Comparison of ENCODE assay signal across 16 cellular contexts in genomic region chr13:108121406-108121805, GRCh38.
DNase-seq lines count a peak whose midpoint lies in the region; ATAC-seq, FAIRE-seq and TF ChIP-seq lines count a peak whose summit lies in the region.
"Had no signal": no experiment of that assay in that cellular context is flagged by ENCODE, and none has a peak within 500 bp of the region (broad histone marks: within the 10 kb centered on the region; RNA-seq: fewer than 3 reads in every experiment).

No MANE protein-coding gene starts in this region.

- no peak overlapping the region for H2AK5ac ChIP-seq in mesendoderm (ENCODE audit: low read length)

- peaks cover 5% of the 10 kb centered on the region; the same call in 1 of the 2 replicates for H3K4me1 ChIP-seq in GM23338 (ENCODE audit: insufficient read depth)
- no peaks in the 10 kb centered on the region for H3K4me1 ChIP-seq in mesendoderm (ENCODE audit: control insufficient read depth, low read depth, low read length)
- H3K4me1 ChIP-seq: BLaER1 had no signal

- no peak for ATAC-seq in GM23338
- peak; percentile 64 for ATAC-seq in WTC11
- ATAC-seq in activated CD8-positive, alpha-beta T cell treated with anti-CD3 and anti-CD28 coated beads, Interleukin-2, amount 10 ng/mL, durations not matched to agents 7 days and 5 days: no peak
- ATAC-seq: T-cell had no signal

- H3K9me2 ChIP-seq in GM23338 (ENCODE audit: insufficient read depth): no peaks in the 10 kb centered on the region

- no peak overlapping the region for H2BK15ac ChIP-seq in mesendoderm (replicated peaks; ENCODE audit: low read depth)

- no CpG with 5 or more reads among the region's 1 CpG for WGBS in mesendoderm (ENCODE audit: extremely low coverage, insufficient coverage, low lambda C conversion rate)

- H3K79me1 ChIP-seq in mesendoderm (ENCODE audit: low read length): no peaks in the 10 kb centered on the region

- H3K36me3 Mint-ChIP-seq in GM23338 (ENCODE audit: low read depth) (no peaks in the 10 kb centered on the region), WTC11 (no peaks in the 10 kb centered on the region)
- H3K36me3 Mint-ChIP-seq in activated CD8-positive, alpha-beta T cell treated with anti-CD3 and anti-CD28 coated beads, Interleukin-2, amount 10 ng/mL, durations not matched to agents 7 days and 5 days (ENCODE audit: low read depth): no peaks in the 10 kb centered on the region
- H3K36me3 Mint-ChIP-seq: IgD-negative memory B cell, T-cell had no signal

- FAIRE-seq in GM12892 (lab: Jason Lieb, UNC): no peak

- H3K27ac ChIP-seq in GM23338 (ENCODE audit: low read depth) (no peak overlapping the region), mesendoderm (ENCODE audit: low read depth, low read length) (no peak overlapping the region)
- H3K27ac ChIP-seq: BLaER1 had no signal

- peak; percentile 24 to 36 for TF ChIP-seq CTCF in GM23338 (conservative IDR thresholded peaks at IDR 0.05; ENCODE audit: low read depth in 2 of 2)
- no peak for TF ChIP-seq CTCF in WTC11 (IDR thresholded peaks at IDR 0.05)

- DNase-seq in GM23338 (ENCODE audit: low spot score) (peak; percentile 22), NAMALWA (ENCODE audit: low spot score) (peak; percentile 20), WTC11 (ENCODE audit: low spot score) (no peak), mesendoderm (peak; percentile 25), epidermal melanocyte (ENCODE audit: insufficient read length, low spot score) (no peak), GM12892 (ENCODE audit: insufficient read length) (no peak)
- DNase-seq in activated CD8-positive, alpha-beta T cell treated with anti-CD3 and anti-CD28 coated beads, Interleukin-2, amount 10 ng/mL, durations not matched to agents 7 days and 5 days: no peak
- DNase-seq: EL; MV-4-11; NCI-H1436; NCI-H446 treated with DMSO at 0.1 percent for 48 hours; NK-92 treated with Interleukin-12 subunit alpha and Interleukin-12 subunit beta, amount 100 ng/mL, for 24 hours; T-cell had no signal

- no peaks in the 10 kb centered on the region for H3K27me3 Mint-ChIP-seq in GM23338 (ENCODE audit: insufficient read depth, low read depth, poor library complexity)
- no peaks in the 10 kb centered on the region for H3K27me3 Mint-ChIP-seq in WTC11 (ENCODE audit: low read depth)
- no peaks in the 10 kb centered on the region for H3K27me3 Mint-ChIP-seq in activated CD8-positive, alpha-beta T cell treated with anti-CD3 and anti-CD28 coated beads, Interleukin-2, amount 10 ng/mL, durations not matched to agents 7 days and 5 days (ENCODE audit: low read depth)

- no peak overlapping the region for H3K4ac ChIP-seq in mesendoderm (ENCODE audit: low read depth, low read length)

- H3K23ac ChIP-seq in mesendoderm (ENCODE audit: low read length): no peak overlapping the region

- H3K9me3 Mint-ChIP-seq in GM23338 (no peaks in the 10 kb centered on the region), WTC11 (peaks cover 10% of the 10 kb centered on the region)
- H3K9me3 Mint-ChIP-seq in activated CD8-positive, alpha-beta T cell treated with anti-CD3 and anti-CD28 coated beads, Interleukin-2, amount 10 ng/mL, durations not matched to agents 7 days and 5 days (ENCODE audit: insufficient read depth): no peaks in the 10 kb centered on the region
- H3K9me3 Mint-ChIP-seq: IgD-negative memory B cell, T-cell had no signal

- H3K18ac ChIP-seq in mesendoderm (ENCODE audit: low read length): no peak overlapping the region

- H3K4me2 ChIP-seq in GM23338 (no peak overlapping the region), mesendoderm (ENCODE audit: low read length) (no peak overlapping the region)
- H3K4me2 ChIP-seq: BLaER1 had no signal

- CTCF ChIA-PET in WTC11 (lab: Charles Lee): interaction anchor here (0.9 kb wide), 1 partner anchor 21 kb away, joined by 3 read pairs; no protein-coding TSS in a partner anchor
- CTCF ChIA-PET in activated CD8-positive, alpha-beta T cell treated with anti-CD3 and anti-CD28 coated beads, Interleukin-2, amount 10 ng/mL, durations not matched to agents 7 days and 5 days (lab: Charles Lee): no interaction called here

- no peak overlapping the region for H3K9ac ChIP-seq in mesendoderm (ENCODE audit: low read length)
- H3K9ac ChIP-seq: BLaER1 had no signal

- H3K4me1 Mint-ChIP-seq in GM23338 (peaks cover 7% of the 10 kb centered on the region), WTC11 (peaks cover 17% of the 10 kb centered on the region)
- no peaks in the 10 kb centered on the region for H3K4me1 Mint-ChIP-seq in activated CD8-positive, alpha-beta T cell treated with anti-CD3 and anti-CD28 coated beads, Interleukin-2, amount 10 ng/mL, durations not matched to agents 7 days and 5 days (ENCODE audit: low read depth)
- H3K4me1 Mint-ChIP-seq: T-cell had no signal

- H2BK5ac ChIP-seq in mesendoderm (ENCODE audit: low read length): no peak overlapping the region

- POLR2A ChIA-PET in WTC11 (lab: Charles Lee): no interaction called here
- POLR2A ChIA-PET in activated CD8-positive, alpha-beta T cell treated with anti-CD3 and anti-CD28 coated beads, Interleukin-2, amount 10 ng/mL, durations not matched to agents 7 days and 5 days (lab: Charles Lee): no interaction called here

- TF ChIP-seq POLR2A in GM12892 (IDR thresholded peaks at IDR 0.05; ENCODE audit: low read depth, low read length): no peak

- H3K27me3 ChIP-seq in GM23338 (ENCODE audit: insufficient read depth) (no peaks in the 10 kb centered on the region), mesendoderm (ENCODE audit: insufficient read depth, low read length, poor library complexity) (no peaks in the 10 kb centered on the region)
- H3K27me3 ChIP-seq: BLaER1 had no signal

- H3K4me3 Mint-ChIP-seq in GM23338 (no peak overlapping the region), WTC11 (no peak overlapping the region)
- H3K4me3 Mint-ChIP-seq in activated CD8-positive, alpha-beta T cell treated with anti-CD3 and anti-CD28 coated beads, Interleukin-2, amount 10 ng/mL, durations not matched to agents 7 days and 5 days: no peak overlapping the region
- H3K4me3 Mint-ChIP-seq: IgD-negative memory B cell, T-cell had no signal

- H4K5ac ChIP-seq in mesendoderm (ENCODE audit: low read length): no peak overlapping the region

- H4K8ac ChIP-seq in mesendoderm (ENCODE audit: low read depth, low read length): no peak overlapping the region

- H3F3A ChIP-seq in GM23338 (replicated peaks; ENCODE audit: low read depth): no peaks in the 10 kb centered on the region

- H3K36me3 ChIP-seq in GM23338 (ENCODE audit: insufficient read depth): no peaks in the 10 kb centered on the region
- no peaks in the 10 kb centered on the region for H3K36me3 ChIP-seq in mesendoderm (ENCODE audit: control insufficient read depth, insufficient read depth, low read length)
- H3K36me3 ChIP-seq: BLaER1, HAP-1 had no signal

- no peaks in the 10 kb centered on the region for H4K20me1 ChIP-seq in GM23338 (replicated peaks; ENCODE audit: insufficient read depth)
- H4K20me1 ChIP-seq: BLaER1 had no signal

- no peak overlapping the region for H2BK120ac ChIP-seq in mesendoderm (ENCODE audit: low read depth, low read length)

- H2AFZ ChIP-seq in GM23338: no peak overlapping the region

- no peak overlapping the region for H3K56ac ChIP-seq in mesendoderm (ENCODE audit: low read length)

- H3K79me2 ChIP-seq in GM23338 (replicated peaks; ENCODE audit: insufficient read depth) (no peaks in the 10 kb centered on the region), mesendoderm (ENCODE audit: control insufficient read depth, insufficient read depth, low read length) (no peaks in the 10 kb centered on the region)

- no peak overlapping the region for H3K4me3 ChIP-seq in GM23338
- no peak overlapping the region for H3K4me3 ChIP-seq in mesendoderm (ENCODE audit: low read length)
- H3K4me3 ChIP-seq: BLaER1, HAP-1 had no signal

- H3K27ac Mint-ChIP-seq in GM23338 (no peak overlapping the region), WTC11 (no peak overlapping the region)
- no peak overlapping the region for H3K27ac Mint-ChIP-seq in activated CD8-positive, alpha-beta T cell treated with anti-CD3 and anti-CD28 coated beads, Interleukin-2, amount 10 ng/mL, durations not matched to agents 7 days and 5 days
- H3K27ac Mint-ChIP-seq: IgD-negative memory B cell, T-cell had no signal

TF ChIP-seq in GM23338, 12 proteins besides CTCF, POLR2A, EP300 and RAD21 (continues in another document):
- TF ChIP-seq CREB1 (CRISPR knock-in tag; IDR thresholded peaks at IDR 0.05; ENCODE audit: low read depth) (no peak), EZH2 (IDR thresholded peaks at IDR 0.05; ENCODE audit: low read depth, unreplicated experiment) (no peak), NANOG (IDR thresholded peaks at IDR 0.05; ENCODE audit: borderline replicate concordance) (no peak), JUNB (IDR thresholded peaks at IDR 0.05; ENCODE audit: unreplicated experiment) (no peak), POLR2AphosphoS5 (IDR thresholded peaks at IDR 0.05; ENCODE audit: low read depth) (no peak)

TF ChIP-seq in WTC11, 78 proteins besides CTCF, POLR2A, EP300 and RAD21 (continues in another document):
- no peak for TF ChIP-seq ZNF232 (CRISPR knock-in tag; IDR thresholded peaks at IDR 0.05)
- TF ChIP-seq PRDM15 (CRISPR knock-in tag; IDR thresholded peaks at IDR 0.05): no peak
- TF ChIP-seq ZNF396 (CRISPR knock-in tag; IDR thresholded peaks at IDR 0.05; ENCODE audit: borderline replicate concordance): no peak
- no peak for TF ChIP-seq SOX15 (CRISPR knock-in tag; IDR thresholded peaks at IDR 0.05)
- no peak for TF ChIP-seq ZBTB21 (CRISPR knock-in tag; IDR thresholded peaks at IDR 0.05; ENCODE audit: borderline replicate concordance)
- no peak for TF ChIP-seq ZNF671 (CRISPR knock-in tag; IDR thresholded peaks at IDR 0.05)

Comparison
In these comparisons a context has a peak if more than half of its experiments do, and no peak if none do; other contexts are left out.
1. DNase-seq: peak in GM23338 (single experiment), NAMALWA (single experiment) and mesendoderm (single experiment); none in WTC11 (single experiment), epidermal melanocyte (single experiment), activated CD8-positive, alpha-beta T cell treated with anti-CD3 and anti-CD28 coated beads, Interleukin-2, amount 10 ng/mL, durations not matched to agents 7 days and 5 days (single experiment) and GM12892 (single experiment).